Comparison of ENCODE assay signal across 12 cellular contexts in the genomic region with DNA sequence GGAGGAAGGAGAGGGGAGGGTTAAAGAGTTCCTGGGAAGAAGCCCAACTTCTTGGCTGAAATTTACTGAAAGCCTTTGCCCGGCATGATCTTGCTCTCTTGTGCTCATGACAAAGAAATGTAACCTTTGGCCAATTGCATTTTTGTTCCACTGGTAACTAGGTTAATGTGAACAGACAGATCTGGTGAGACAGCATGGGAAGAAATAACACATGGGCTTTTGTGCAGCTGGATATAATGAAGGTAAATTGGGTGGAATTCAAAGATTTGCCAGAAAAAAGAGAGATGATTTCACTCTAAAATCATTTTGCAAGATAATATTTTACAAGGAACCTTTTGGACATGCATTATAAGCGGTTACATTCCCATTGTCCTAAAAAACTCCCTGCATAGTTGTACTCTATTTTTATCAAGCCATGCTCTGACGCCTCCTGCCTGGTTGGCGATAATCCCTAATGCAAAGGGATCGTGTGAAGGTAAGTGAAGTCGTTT.
A peak's percentile ranks its signal among the peaks of the same experiment; 100 is the strongest.
DNase-seq lines count a peak whose midpoint lies in the region; ATAC-seq lines count a peak whose summit lies in the region.
"Had no signal": no experiment of that assay in that cellular context is flagged by ENCODE, and none has a peak within 500 bp of the region (broad histone marks: within the 10 kb centered on the region; RNA-seq: fewer than 3 reads in every experiment).

No MANE protein-coding gene starts in this region.

- DNase-seq in A172 (ENCODE audit: low spot score) (peak; percentile 87), MG63 (peak; percentile 73), T-helper 1 cell (no peak)
- DNase-seq in stimulated activated CD4-positive, alpha-beta T cell treated with anti-CD3 and anti-CD28 coated beads, Interleukin-12 subunit alpha, Interleukin-12 subunit beta, amount 100 ng/mL, for 4 hours = no peak
- DNase-seq: islet precursor cell; RPMI8226; stimulated activated CD8-positive, alpha-beta memory T cell treated with anti-CD3 and anti-CD28 coated beads, Interleukin-4, amount 100 ng/mL, for 48 hours had no signal

- H3K9ac ChIP-seq in muscle layer of colon (ENCODE audit: low read length) = no peak overlapping the region
- H3K9ac ChIP-seq: BLaER1 treated with 17β-estradiol and CSF1 and Interleukin-3, amounts not matched to agents 10 nM and 100 nM had no signal

- H3K4me1 ChIP-seq in muscle layer of colon (ENCODE audit: insufficient read depth, low read length) = peaks cover 8% of the 10 kb centered on the region
- H3K4me1 ChIP-seq: BLaER1 treated with 17β-estradiol and CSF1 and Interleukin-3, amounts not matched to agents 10 nM and 100 nM had no signal

- H3K36me3 ChIP-seq in MG63 (no peaks in the 10 kb centered on the region), muscle layer of colon (ENCODE audit: insufficient read depth, low read length) (no peaks in the 10 kb centered on the region)
- H3K36me3 ChIP-seq: BLaER1 treated with 17β-estradiol and CSF1 and Interleukin-3, amounts not matched to agents 10 nM and 100 nM had no signal

- peak overlapping the region; percentile 34 for H3K27ac ChIP-seq in muscle layer of colon (ENCODE audit: low read depth, low read length)
- H3K27ac ChIP-seq: BLaER1 treated with 17β-estradiol and CSF1 and Interleukin-3, amounts not matched to agents 10 nM and 100 nM had no signal

- ATAC-seq in esophagus mucosa (peak; percentile 67), HG03565 (IDR thresholded peaks at IDR 0.05; ENCODE audit: unreplicated experiment) (no peak), HG03280 (IDR thresholded peaks at IDR 0.05; ENCODE audit: unreplicated experiment) (no peak)

- H3K27me3 ChIP-seq in MG63 = no peaks in the 10 kb centered on the region
- no peaks in the 10 kb centered on the region for H3K27me3 ChIP-seq in muscle layer of colon (ENCODE audit: control insufficient read depth in 1 of 2, insufficient read depth in 2 of 2, low read length in 2 of 2)
- H3K27me3 ChIP-seq: BLaER1 treated with 17β-estradiol and CSF1 and Interleukin-3, amounts not matched to agents 10 nM and 100 nM had no signal

- H3K4me3 ChIP-seq in MG63 (no peak overlapping the region), muscle layer of colon (ENCODE audit: low read depth in 1 of 2, low read length in 2 of 2) (peak overlapping the region; percentile 15 to 27)
- H3K4me3 ChIP-seq: BLaER1 treated with 17β-estradiol and CSF1 and Interleukin-3, amounts not matched to agents 10 nM and 100 nM had no signal

- H3K9me3 ChIP-seq in MG63 = no peaks in the 10 kb centered on the region
- H3K9me3 ChIP-seq in muscle layer of colon (ENCODE audit: low read length) = no peaks in the 10 kb centered on the region
- H3K9me3 ChIP-seq: BLaER1 treated with 17β-estradiol and CSF1 and Interleukin-3, amounts not matched to agents 10 nM and 100 nM had no signal

Comparison
In these comparisons a context has a peak if more than half of its experiments do, and no peak if none do; other contexts are left out.
1. DNase-seq: peak in A172 (single experiment) and MG63 (single experiment); none in T-helper 1 cell (0 of 5) and stimulated activated CD4-positive, alpha-beta T cell treated with anti-CD3 and anti-CD28 coated beads, Interleukin-12 subunit alpha, Interleukin-12 subunit beta, amount 100 ng/mL, for 4 hours (single experiment).